ENCODE assay signal across 22 cellular contexts in genomic region chr14:81091139-81091538, GRCh38.
"Had no signal": no experiment of that assay in that cellular context is flagged by ENCODE, and none has a peak within 500 bp of the region (broad histone marks: within the 10 kb centered on the region; RNA-seq: fewer than 3 reads in every experiment).

No MANE protein-coding gene starts in this region.

- H3K9me3 ChIP-seq: esophagus muscularis mucosa, gastroesophageal sphincter, heart left ventricle, lower lobe of right lung, mucosa of descending colon had no signal

- H3K4me3 ChIP-seq: coronary artery, dorsolateral prefrontal cortex, esophagus muscularis mucosa, gastroesophageal sphincter, heart left ventricle, hepatocyte, lower lobe of right lung, mucosa of descending colon had no signal

- ATAC-seq: foreskin keratinocyte, gastroesophageal sphincter, heart left ventricle, left colon, left lobe of liver, left ventricle myocardium superior, mucosa of descending colon had no signal

- DNase-seq: dermis blood vessel endothelial cell; dorsolateral prefrontal cortex; effector CD4-positive, alpha-beta T cell; effector memory CD4-positive, alpha-beta T cell; foreskin keratinocyte; heart left ventricle; hypothalamus; immature natural killer cell; islet precursor cell; kidney; kidney glomerular epithelial cell; left colon; left ventricle myocardium superior; lower lobe of right lung; mesenchymal stem cell; mucosa of descending colon; naive B cell had no signal

- H3K27ac ChIP-seq: coronary artery, dorsolateral prefrontal cortex, esophagus muscularis mucosa, foreskin keratinocyte, gastroesophageal sphincter, heart left ventricle, hepatocyte, lower lobe of right lung had no signal

- H3K4me1 ChIP-seq: esophagus muscularis mucosa, foreskin keratinocyte, gastroesophageal sphincter, heart left ventricle, lower lobe of right lung had no signal

- H3K36me3 ChIP-seq: esophagus muscularis mucosa, gastroesophageal sphincter, heart left ventricle, lower lobe of right lung had no signal

- H3K27me3 ChIP-seq: dorsolateral prefrontal cortex, esophagus muscularis mucosa, foreskin keratinocyte, gastroesophageal sphincter, heart left ventricle, hepatocyte had no signal
